In genomic region chr9:15104826-15105420, GRCh38 we compare ENCODE assay signal across 8 cellular contexts.
DNase-seq lines count a peak whose midpoint lies in the region; ATAC-seq and TF ChIP-seq lines count a peak whose summit lies in the region.

No MANE protein-coding gene starts in this region.

- no peak overlapping the region for H3K4me2 ChIP-seq in SU-DHL-6 (ENCODE audit: low read depth, low read length, poor library complexity, severe bottlenecking)

- WGBS in right lobe of liver (ENCODE audit: insufficient coverage, low coverage, low lambda C conversion rate, missing lambda C conversion rate) = 28% methylated on average over 4 of the region's 4 CpGs
- WGBS in stomach, 5 donors = 29 to 35% (median 30%) methylated on average over 4 of the region's 4 CpGs

- H3K9me3 ChIP-seq in HAP-1 = no peaks in the 10 kb centered on the region
- H3K9me3 ChIP-seq in SU-DHL-6 (ENCODE audit: insufficient read depth, low read length) = no peaks in the 10 kb centered on the region
- no peaks in the 10 kb centered on the region for H3K9me3 ChIP-seq in right lobe of liver
- H3K9me3 ChIP-seq in stomach = peaks cover 0 to 7% (median 1%) of the 10 kb centered on the region in 4 donors

- peak; percentile 84 to 88 (median 85) for ATAC-seq in right lobe of liver

- H3K27ac ChIP-seq in SU-DHL-6 (ENCODE audit: low read depth, low read length) = no peak overlapping the region
- H3K27ac ChIP-seq in right lobe of liver = no peak overlapping the region
- no peak overlapping the region for H3K27ac ChIP-seq in stomach

- H4K20me1 ChIP-seq in SU-DHL-6 (ENCODE audit: low read depth, low read length) = no peaks in the 10 kb centered on the region

- TF ChIP-seq CTCF in AG04449 (IDR thresholded peaks at IDR 0.05; ENCODE audit: insufficient read depth, low read length, missing control alignments) (peak; percentile 71), GM10266 (IDR thresholded peaks at IDR 0.05; ENCODE audit: control insufficient read depth, insufficient read depth, low read depth, missing control alignments) (peak; percentile 82), LNCaP clone FGC (IDR thresholded peaks at IDR 0.05; ENCODE audit: control insufficient read depth, extremely low read depth, insufficient read depth) (peak; percentile 76), SU-DHL-6 (IDR thresholded peaks at IDR 0.05; ENCODE audit: insufficient read depth, low read length, poor library complexity, severe bottlenecking) (peak; percentile 61), cardiac fibroblast (IDR thresholded peaks at IDR 0.05; ENCODE audit: low read depth, low read length) (peak; percentile 84), right lobe of liver (IDR thresholded peaks at IDR 0.05) (peak; percentile 65 to 72 (median 68)), stomach (IDR thresholded peaks at IDR 0.05) (peak in 5 of 7 experiments; percentile 30 to 63 (median 50))

- intact Hi-C loops in right lobe of liver (cut with DNase I) (loop anchor here in 1 of 2 donors (10.0 kb wide), 1 partner anchor 310 kb away; no protein-coding TSS in a partner anchor), stomach (cut with DNase I; ENCODE audit: low total_unique reads) (no loop called here)

- H2AFZ ChIP-seq in SU-DHL-6 (ENCODE audit: low read depth, low read length, severe bottlenecking) = no peak overlapping the region

- POLR2A ChIA-PET in AG04449 (lab: Yijun Ruan, JAX) = no interaction called here

- CTCF ChIA-PET in AG04449 (lab: Yijun Ruan, JAX) = interaction anchor here (0.7 to 5.2 kb wide), 12 partner anchors 9 to 501 kb away, joined by 3 to 58 read pairs (median 6); no protein-coding TSS in a partner anchor

- H3K79me2 ChIP-seq in SU-DHL-6 (ENCODE audit: insufficient read depth, low read length) = no peaks in the 10 kb centered on the region

- H3K36me3 ChIP-seq in HAP-1 (replicated peaks) = no peaks in the 10 kb centered on the region
- no peaks in the 10 kb centered on the region for H3K36me3 ChIP-seq in SU-DHL-6 (ENCODE audit: low read length)
- H3K36me3 ChIP-seq in right lobe of liver = no peaks in the 10 kb centered on the region
- no peaks in the 10 kb centered on the region for H3K36me3 ChIP-seq in stomach

- H3K4me1 ChIP-seq in HAP-1 (no peaks in the 10 kb centered on the region), right lobe of liver (no peaks in the 10 kb centered on the region), stomach (peaks cover 0 to 4% (median 0%) of the 10 kb centered on the region in 4 donors)

- H3K4me3 ChIP-seq in AG04449 (ENCODE audit: low read depth, low read length) (no peak overlapping the region), HAP-1 (no peak overlapping the region), LNCaP clone FGC (ENCODE audit: low read depth, low read length) (no peak overlapping the region), SU-DHL-6 (ENCODE audit: insufficient read depth, low read length, poor library complexity, severe bottlenecking) (no peak overlapping the region), cardiac fibroblast (replicated peaks in 1 of 2; ENCODE audit: low read depth in 2 of 2, low read length in 2 of 2) (no peak overlapping the region), right lobe of liver (no peak overlapping the region), stomach (no peak overlapping the region)

- DNase-seq in AG04449 (ENCODE audit: low read depth, low spot score) = no peak
- DNase-seq in GM10266 (ENCODE audit: extremely low spot score) = peak; percentile 43
- peak; percentile 12 to 53 for DNase-seq in HAP-1 (ENCODE audit: low spot score in 2 of 2)
- DNase-seq in LNCaP clone FGC (ENCODE audit: low read depth) = peak; percentile 17
- peak; percentile 43 to 56 for DNase-seq in cardiac fibroblast (ENCODE audit: low read depth in 2 of 2)
- DNase-seq in right lobe of liver = peak in 1 of 3 donors; percentile 44
- DNase-seq in stomach = no peak

- no peaks in the 10 kb centered on the region for H3K27me3 ChIP-seq in HAP-1 (ENCODE audit: low read depth)
- no peaks in the 10 kb centered on the region for H3K27me3 ChIP-seq in SU-DHL-6 (ENCODE audit: low read length)
- no peaks in the 10 kb centered on the region for H3K27me3 ChIP-seq in right lobe of liver
- no peaks in the 10 kb centered on the region for H3K27me3 ChIP-seq in stomach

- no peak for TF ChIP-seq POLR2A in right lobe of liver (IDR thresholded peaks at IDR 0.05)
- no peak for TF ChIP-seq POLR2A in stomach (IDR thresholded peaks at IDR 0.05)

- TF ChIP-seq EP300 in stomach (IDR thresholded peaks at IDR 0.05) = no peak

- in situ Hi-C loops in HAP-1 (cut with MboI; ENCODE audit: low sequenced_read_pairs) = no loop called here

- H3K9me2 ChIP-seq in SU-DHL-6 (replicated peaks; ENCODE audit: insufficient read depth, low read length) = no peaks in the 10 kb centered on the region

- H3F3A ChIP-seq in SU-DHL-6 (ENCODE audit: insufficient read depth) = no peaks in the 10 kb centered on the region

- H3K9ac ChIP-seq in SU-DHL-6 (ENCODE audit: low read length) = no peak overlapping the region

Comparison
In these comparisons a context has a peak if more than half of its experiments do, and no peak if none do; other contexts are left out.
1. DNase-seq: peak in GM10266 (single experiment), HAP-1 (2 of 2), LNCaP clone FGC (single experiment) and cardiac fibroblast (2 of 2); none in AG04449 (single experiment) and stomach (single experiment).
2. Peak in every context shown above with its lines, with median percentiles within 50 percentile points of each other: CTCF ChIP-seq.